Comparison of ENCODE assay signal across 13 cellular contexts in the genomic region with DNA sequence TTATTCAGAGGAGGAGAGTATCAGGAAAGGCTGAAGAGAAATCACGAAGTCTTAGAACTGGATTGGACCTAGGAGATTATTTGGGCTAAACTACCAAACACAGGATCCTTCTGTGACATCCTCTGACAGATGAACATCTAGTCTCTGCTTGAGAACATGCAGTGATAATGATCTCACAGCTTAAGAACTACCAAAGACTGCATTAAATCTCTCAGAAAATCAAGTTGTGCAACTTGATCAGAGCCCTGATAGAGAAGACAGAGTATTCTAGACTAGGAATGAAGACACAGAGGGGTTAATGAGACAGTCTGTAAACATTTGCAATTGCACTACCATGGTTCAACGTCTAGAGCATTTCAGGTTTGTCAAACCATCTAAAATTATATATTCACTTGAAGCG.
"Had no signal": no experiment of that assay in that cellular context is flagged by ENCODE, and none has a peak within 500 bp of the region (broad histone marks: within the 10 kb centered on the region; RNA-seq: fewer than 3 reads in every experiment).

No MANE protein-coding gene starts in this region.

- H3K9ac ChIP-seq: neural progenitor cell, parathyroid adenoma had no signal

- H3K4me3 ChIP-seq: neural progenitor cell had no signal

- H2AFZ ChIP-seq: neural progenitor cell, parathyroid adenoma had no signal

- H3K27me3 Mint-ChIP-seq: activated T-cell treated with anti-CD3 and anti-CD28 coated beads, Interleukin-2, amount 50 U/mL, for 24 hours had no signal

- H3K9me3 Mint-ChIP-seq: activated naive CD4-positive, alpha-beta T cell treated with anti-CD3 and anti-CD28 coated beads, Interleukin-2, amount 50 U/mL, for 72 hours; activated T-cell treated with anti-CD3 and anti-CD28 coated beads, Interleukin-2, amount 50 U/mL, for 24 hours; neural progenitor cell; stimulated activated naive B cell treated with anti-CD40 and anti-IgM and Interleukin-4, amounts not matched to agents 10 μg/mL and 1 μg/mL and 100 μg/mL, for 72 hours; T-helper 2 cell treated with Interferon-gamma antibody and Interleukin-4, amounts not matched to agents 5 μg/mL and 100 μg/mL, for 36 hours had no signal

- H3K27ac ChIP-seq: neural progenitor cell, parathyroid adenoma had no signal

- H3K27me3 ChIP-seq: neural progenitor cell had no signal

- DNase-seq: activated CD8-positive, alpha-beta memory T cell treated with anti-CD3 and anti-CD28 coated beads, Interleukin-2, amount 10 ng/mL, durations not matched to agents 7 days and 5 days; activated effector memory CD4-positive, alpha-beta T cell treated with anti-CD3 and anti-CD28 coated beads, Interleukin-2, amount 50 U/mL, for 16 hours; activated T-cell treated with anti-CD3 and anti-CD28 coated beads, Interleukin-2, amount 50 U/mL, for 24 hours; hippocampal formation; kidney glomerular epithelial cell; retina; small intestine; stimulated activated naive B cell treated with anti-CD40 and anti-IgM and Interleukin-4, amounts not matched to agents 10 μg/mL and 1 μg/mL and 100 μg/mL, for 72 hours had no signal

- H3K36me3 ChIP-seq: neural progenitor cell had no signal

- H3K4me1 ChIP-seq: neural progenitor cell, parathyroid adenoma had no signal

- ATAC-seq: activated CD4-positive, CD25-positive, alpha-beta regulatory T cell treated with anti-CD3 and anti-CD28 coated beads, Interleukin-2, amount 50 U/mL, for 24 hours; activated CD8-positive, alpha-beta memory T cell treated with anti-CD3 and anti-CD28 coated beads, Interleukin-2, amount 10 ng/mL, durations not matched to agents 7 days and 5 days; activated naive CD4-positive, alpha-beta T cell treated with anti-CD3 and anti-CD28 coated beads, Interleukin-2, amount 50 U/mL, for 72 hours; stimulated activated naive B cell treated with anti-CD40 and anti-IgM and Interleukin-4, amounts not matched to agents 10 μg/mL and 1 μg/mL and 100 μg/mL, for 72 hours had no signal

- H3K4me2 ChIP-seq: neural progenitor cell had no signal

- H3K27ac Mint-ChIP-seq: activated CD8-positive, alpha-beta memory T cell treated with anti-CD3 and anti-CD28 coated beads, Interleukin-2, amount 10 ng/mL, durations not matched to agents 7 days and 5 days; activated naive CD4-positive, alpha-beta T cell treated with anti-CD3 and anti-CD28 coated beads, Interleukin-2, amount 50 U/mL, for 72 hours; activated T-cell treated with anti-CD3 and anti-CD28 coated beads, Interleukin-2, amount 50 U/mL, for 24 hours; neural progenitor cell; stimulated activated naive B cell treated with anti-CD40 and anti-IgM and Interleukin-4, amounts not matched to agents 10 μg/mL and 1 μg/mL and 100 μg/mL, for 72 hours; T-helper 2 cell treated with Interferon-gamma antibody and Interleukin-4, amounts not matched to agents 5 μg/mL and 100 μg/mL, for 36 hours had no signal

- H3K4me1 Mint-ChIP-seq: neural progenitor cell; stimulated activated naive B cell treated with anti-CD40 and anti-IgM and Interleukin-4, amounts not matched to agents 10 μg/mL and 1 μg/mL and 100 μg/mL, for 72 hours had no signal

- H3K4me3 Mint-ChIP-seq: activated CD8-positive, alpha-beta memory T cell treated with anti-CD3 and anti-CD28 coated beads, Interleukin-2, amount 10 ng/mL, durations not matched to agents 7 days and 5 days; activated T-cell treated with anti-CD3 and anti-CD28 coated beads, Interleukin-2, amount 50 U/mL, for 24 hours; neural progenitor cell; stimulated activated naive B cell treated with anti-CD40 and anti-IgM and Interleukin-4, amounts not matched to agents 10 μg/mL and 1 μg/mL and 100 μg/mL, for 72 hours; T-helper 2 cell treated with Interferon-gamma antibody and Interleukin-4, amounts not matched to agents 5 μg/mL and 100 μg/mL, for 36 hours had no signal

- H3K79me2 ChIP-seq: parathyroid adenoma had no signal

- H3K36me3 Mint-ChIP-seq: activated CD8-positive, alpha-beta memory T cell treated with anti-CD3 and anti-CD28 coated beads, Interleukin-2, amount 10 ng/mL, durations not matched to agents 7 days and 5 days; activated naive CD4-positive, alpha-beta T cell treated with anti-CD3 and anti-CD28 coated beads, Interleukin-2, amount 50 U/mL, for 72 hours; stimulated activated naive B cell treated with anti-CD40 and anti-IgM and Interleukin-4, amounts not matched to agents 10 μg/mL and 1 μg/mL and 100 μg/mL, for 72 hours had no signal
